In the genomic region with DNA sequence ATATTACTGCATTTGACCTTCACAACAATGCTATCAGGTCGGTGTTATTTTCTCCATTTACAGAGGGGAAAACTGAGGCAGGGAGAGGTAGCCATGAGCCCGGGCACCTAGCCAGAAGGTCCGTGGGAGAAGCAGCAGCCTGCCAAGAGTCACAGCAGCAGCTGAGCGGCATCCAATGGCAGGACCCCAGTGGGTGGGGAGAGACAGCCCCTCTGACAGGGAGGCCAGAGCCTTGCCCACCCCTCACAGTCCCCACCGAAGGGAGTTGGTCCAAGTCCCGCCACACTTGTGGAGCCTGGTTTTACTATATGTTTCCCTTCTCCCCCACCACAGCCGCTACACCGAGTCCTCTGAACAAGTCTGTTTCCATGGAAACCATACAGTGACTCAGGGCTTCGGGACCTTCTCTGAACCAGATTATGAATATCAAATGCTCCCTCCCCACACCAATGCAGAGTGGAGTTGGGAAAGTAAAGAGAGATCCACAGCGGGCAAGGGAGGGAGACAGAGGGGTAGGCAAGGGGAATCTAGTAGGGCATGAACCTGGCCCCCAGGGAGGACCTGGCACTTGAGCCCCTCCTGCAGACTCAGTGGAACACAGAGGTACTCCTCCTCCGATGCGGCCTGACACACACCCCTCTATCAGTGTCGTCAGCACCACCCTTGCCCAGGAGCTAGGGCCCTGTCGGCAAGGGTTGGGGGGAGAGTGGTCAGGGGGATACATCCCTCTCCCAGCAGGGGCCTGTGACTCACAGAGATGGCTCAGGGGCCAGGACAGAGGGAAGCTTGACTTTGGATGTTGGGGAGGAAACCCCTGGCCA, we compare ENCODE assay signal across 8 cellular contexts. TPM values are rescaled to one million over a fixed set of nuclear protein-coding genes. Genes with fewer than 3 reads are reported as not detected.
DNase-seq lines count a peak whose midpoint lies in the region; ATAC-seq, FAIRE-seq and TF ChIP-seq lines count a peak whose summit lies in the region.

No MANE protein-coding gene starts in this region.

- FAIRE-seq in D721Med (lab: Jason Lieb, UNC): no peak

- intact Hi-C loops in left ventricle myocardium superior (cut with micrococcal nuclease): no loop called here

- ATAC-seq in left ventricle myocardium superior: no peak

- TF ChIP-seq CTCF in cardiac fibroblast (IDR thresholded peaks at IDR 0.05; ENCODE audit: low read depth, low read length) (no peak), D721Med (IDR thresholded peaks at IDR 0.05; ENCODE audit: insufficient read depth, missing control alignments) (no peak)

- peak overlapping the region in 1 of 2 donors; percentile 58 for H3K4me3 ChIP-seq in cardiac fibroblast (replicated peaks in 1 of 2; ENCODE audit: low read depth in 2 of 2, low read length in 2 of 2)

- DNase-seq in Daoy (ENCODE audit: low read depth) (peak; percentile 84), M059J (ENCODE audit: low read depth) (peak; percentile 88), cardiac fibroblast (ENCODE audit: low read depth in 2 of 2) (peak; percentile 94), non-pigmented ciliary epithelial cell (ENCODE audit: low read depth) (peak; percentile 71), hippocampal formation (lab: John Stamatoyannopoulos, UW) (no peak), left ventricle myocardium superior (no peak), D721Med (ENCODE audit: insufficient read length, low spot score) (no peak), ureter (ENCODE audit: low spot score) (no peak)

RNA-seq across cellular contexts. Expression of a gene that starts 2.5 kb away (rescaled TPM):
- total RNA-seq in Daoy (2014; rRNA removed; shearing (Covaris generic)): 0.74 and 4.0 TPM in 2 replicates
- total RNA-seq in M059J (2014; rRNA removed; shearing (Covaris generic)): 0.02 and 0.17 TPM in 2 replicates
- total RNA-seq in left ventricle myocardium superior: 2.5 TPM
- 0.81 TPM for total RNA-seq in ureter

Comparison
In these comparisons a context has a peak if more than half of its experiments do, and no peak if none do; other contexts are left out.
1. DNase-seq: peak in Daoy (single experiment), M059J (single experiment), cardiac fibroblast (2 of 2) and non-pigmented ciliary epithelial cell (single experiment); none in hippocampal formation (0 of 2), left ventricle myocardium superior (single experiment), D721Med (single experiment) and ureter (single experiment).